In genomic region chr9:94860678-94861588, GRCh38 we compare ENCODE assay signal across 8 cellular contexts.
DNase-seq lines count a peak whose midpoint lies in the region; ATAC-seq and TF ChIP-seq lines count a peak whose summit lies in the region.

No MANE protein-coding gene starts in this region.

- peak; percentile 78 to 87 (median 84) for DNase-seq in CD4-positive, alpha-beta memory T cell
- peak; percentile 35 to 59 (median 51) for DNase-seq in T-helper 17 cell
- DNase-seq in astrocyte of the spinal cord (ENCODE audit: low read depth, low spot score), result peak; percentile 96
- peak; percentile 89 for DNase-seq in spleen
- DNase-seq in retina, result no peak
- DNase-seq in NCI-H1694 (lab: John Stamatoyannopoulos, UW), result no peak

- TF ChIP-seq CTCF in astrocyte of the spinal cord (IDR thresholded peaks at IDR 0.05; ENCODE audit: low read depth, low read length) (no peak), spleen (IDR thresholded peaks at IDR 0.05 in 8 of 11, conservative IDR thresholded peaks at IDR 0.05 in 3 of 11) (no peak)

- ATAC-seq in GM19452 (IDR thresholded peaks at IDR 0.05; ENCODE audit: unreplicated experiment), result peak; percentile 95
- ATAC-seq in HG03558 (IDR thresholded peaks at IDR 0.05; ENCODE audit: extremely low read depth, unreplicated experiment), result peak; percentile 92
- ATAC-seq in T-helper 17 cell, result peak; percentile 97

- intact Hi-C loops in CD4-positive, alpha-beta memory T cell (cut with micrococcal nuclease), result loop anchor here (1.0 to 2.0 kb wide), 2 partner anchors 10 to 134 kb away; partner anchors contain the start of gene AOPEP
- intact Hi-C loops in spleen (cut with DNase I; ENCODE audit: low total_unique reads), result no loop called here

- H3K36me3 Mint-ChIP-seq in CD4-positive, alpha-beta memory T cell, result peaks cover 0 to 5% of the 10 kb centered on the region in 2 donors
- peaks cover 2% of the 10 kb centered on the region for H3K36me3 Mint-ChIP-seq in T-helper 17 cell (ENCODE audit: low read depth)

- H3K4me1 Mint-ChIP-seq in CD4-positive, alpha-beta memory T cell, result peaks cover 34 to 53% (median 43%) of the 10 kb centered on the region in 4 donors
- peaks cover 46% of the 10 kb centered on the region for H3K4me1 Mint-ChIP-seq in T-helper 17 cell

- no peaks in the 10 kb centered on the region for H3K27me3 ChIP-seq in CD4-positive, alpha-beta memory T cell (ENCODE audit: insufficient read depth, low read length)
- H3K27me3 ChIP-seq in spleen (replicated peaks in 1 of 7), result no peaks in the 10 kb centered on the region

- TF ChIP-seq POLR2A in spleen (IDR thresholded peaks at IDR 0.05), result no peak

- peak overlapping the region in 1 of 2 donors; percentile 22 for H3K4me3 ChIP-seq in CD4-positive, alpha-beta memory T cell (ENCODE audit: low read length in 2 of 2)
- H3K4me3 ChIP-seq in astrocyte of the spinal cord (ENCODE audit: low read depth, low read length) (no peak overlapping the region), spleen (no peak overlapping the region)

- peaks cover 35% of the 10 kb centered on the region for H3K4me1 ChIP-seq in CD4-positive, alpha-beta memory T cell (ENCODE audit: insufficient read depth, low read length)
- peaks cover 11 to 65% (median 38%) of the 10 kb centered on the region in 6 donors for H3K4me1 ChIP-seq in spleen

- no peaks in the 10 kb centered on the region for H3K27me3 Mint-ChIP-seq in CD4-positive, alpha-beta memory T cell
- no peaks in the 10 kb centered on the region for H3K27me3 Mint-ChIP-seq in T-helper 17 cell

- peak overlapping the region; percentile 18 for H3K27ac ChIP-seq in CD4-positive, alpha-beta memory T cell (ENCODE audit: low read depth, low read length)
- peak overlapping the region in 6 of 8 donors; percentile 42 to 76 (median 57) for H3K27ac ChIP-seq in spleen

- in situ Hi-C loops in astrocyte of the spinal cord (cut with HindIII; ENCODE audit: low sequenced_read_pairs), result no loop called here

- CTCF ChIA-PET in CD4-positive, alpha-beta memory T cell (lab: Charles Lee; ENCODE audit: partially characterized antibody), result interaction anchor here (0.7 to 1.9 kb wide), 5 partner anchors 10 to 270 kb away, joined by 3 to 6 read pairs (median 3); no protein-coding TSS in a partner anchor

- H3K36me3 ChIP-seq in CD4-positive, alpha-beta memory T cell (ENCODE audit: insufficient read depth, low read length), result no peaks in the 10 kb centered on the region
- H3K36me3 ChIP-seq in spleen, result no peaks in the 10 kb centered on the region

- H3K9me3 ChIP-seq in CD4-positive, alpha-beta memory T cell (ENCODE audit: control insufficient read depth in 1 of 2, low read length in 2 of 2), result no peaks in the 10 kb centered on the region
- H3K9me3 ChIP-seq in T-helper 17 cell (ENCODE audit: control insufficient read depth, low read length, poor library complexity, severe bottlenecking) (no peaks in the 10 kb centered on the region), spleen (peaks cover 0 to 6% (median 0%) of the 10 kb centered on the region in 8 donors)

- WGBS in spleen, 5 donors, result 27 to 39% (median 33%) methylated on average over 10 of the region's 10 CpGs

- peak overlapping the region; percentile 82 to 98 (median 94) for H3K27ac Mint-ChIP-seq in CD4-positive, alpha-beta memory T cell
- peak overlapping the region; percentile 94 for H3K27ac Mint-ChIP-seq in T-helper 17 cell

- peaks cover 0 to 4% (median 0%) of the 10 kb centered on the region in 8 donors for H3K9me3 Mint-ChIP-seq in CD4-positive, alpha-beta memory T cell

- H3K4me3 Mint-ChIP-seq in CD4-positive, alpha-beta memory T cell, result peak overlapping the region; percentile 32 to 90 (median 80)
- H3K4me3 Mint-ChIP-seq in T-helper 17 cell, result peak overlapping the region; percentile 85

- POLR2A ChIA-PET in CD4-positive, alpha-beta memory T cell (lab: Charles Lee; ENCODE audit: partially characterized antibody), result interaction anchor here (0.7 to 3.4 kb wide), 5 partner anchors 10 to 135 kb away, joined by 3 to 46 read pairs (median 3); partner anchors contain the start of gene AOPEP

Comparison
In these comparisons a context has a peak if more than half of its experiments do, and no peak if none do; other contexts are left out.
1. DNase-seq: peak in CD4-positive, alpha-beta memory T cell (5 of 5), T-helper 17 cell (3 of 3), astrocyte of the spinal cord (single experiment) and spleen (single experiment); none in retina (single experiment) and NCI-H1694 (single experiment).
2. Peak in every context shown above with its lines, with median percentiles within 50 percentile points of each other: ATAC-seq.